Comparison of ENCODE assay signal across 20 cellular contexts in genomic region chr21:27300770-27301169, GRCh38.
A peak's percentile ranks its signal among the peaks of the same experiment; 100 is the strongest.
DNase-seq lines count a peak whose midpoint lies in the region; ATAC-seq and TF ChIP-seq lines count a peak whose summit lies in the region.
"Had no signal": no experiment of that assay in that cellular context is flagged by ENCODE, and none has a peak within 500 bp of the region (broad histone marks: within the 10 kb centered on the region; RNA-seq: fewer than 3 reads in every experiment).

No MANE protein-coding gene starts in this region.

- DNase-seq in AG09309 (ENCODE audit: low read depth): peak; percentile 63
- peak; percentile 78 for DNase-seq in HCEC 1CT
- peak; percentile 47 for DNase-seq in fibroblast of gingiva (ENCODE audit: low read depth)
- DNase-seq in non-pigmented ciliary epithelial cell (ENCODE audit: low read depth): peak; percentile 13
- DNase-seq in right atrium auricular region (ENCODE audit: low spot score): no peak
- DNase-seq in activated T-cell treated with anti-CD3 and anti-CD28 coated beads, Interleukin-2, amount 50 U/mL, for 1 hour: no peak
- no peak for DNase-seq in activated naive CD4-positive, alpha-beta T cell treated with anti-CD3 and anti-CD28 coated beads, Interleukin-2, amount 50 U/mL, for 72 hours (ENCODE audit: low spot score in 2 of 2)
- no peak for DNase-seq in activated effector memory CD4-positive, alpha-beta T cell treated with Interleukin-2 at 50 U/mL for 16 hours
- DNase-seq: DMS 273 treated with DMSO at 0.1 percent for 48 hours; H9; NCI-H146; NCI-H2081 treated with DMSO at 0.1 percent for 48 hours; NCI-H226; NCI-H526; NK-92 treated with Interleukin-12 subunit alpha and Interleukin-12 subunit beta, amount 100 ng/mL, for 24 hours; OCI-M1; RPMI8226 had no signal

- TF ChIP-seq CTCF in AG09309 (IDR thresholded peaks at IDR 0.05; ENCODE audit: control insufficient read depth, insufficient read depth, low read depth, low read length, missing control alignments) (no peak), right atrium auricular region (IDR thresholded peaks at IDR 0.05) (no peak)

- H3K4me1 ChIP-seq in right atrium auricular region: no peaks in the 10 kb centered on the region
- H3K4me1 ChIP-seq: A549, BLaER1 had no signal

- H3K4me3 ChIP-seq in AG09309 (ENCODE audit: control insufficient read depth, low read depth, low read length) (no peak overlapping the region), right atrium auricular region (no peak overlapping the region)
- H3K4me3 ChIP-seq: A549, BLaER1, K562 had no signal

- no peak overlapping the region for H3K27ac ChIP-seq in right atrium auricular region
- H3K27ac ChIP-seq: A549, BLaER1 had no signal

- H3K9me3 Mint-ChIP-seq in activated naive CD4-positive, alpha-beta T cell treated with anti-CD3 and anti-CD28 coated beads, Interleukin-2, amount 50 U/mL, for 72 hours: peaks cover 6 to 15% of the 10 kb centered on the region in 2 donors

- H3K9me3 ChIP-seq in right atrium auricular region: peaks cover 0 to 12% of the 10 kb centered on the region in 2 donors
- H3K9me3 ChIP-seq: A549, BLaER1 had no signal

- H3K27ac Mint-ChIP-seq in activated naive CD4-positive, alpha-beta T cell treated with anti-CD3 and anti-CD28 coated beads, Interleukin-2, amount 50 U/mL, for 72 hours: no peak overlapping the region
- H3K27ac Mint-ChIP-seq: H9 had no signal

- ATAC-seq in activated naive CD4-positive, alpha-beta T cell treated with anti-CD3 and anti-CD28 coated beads, Interleukin-2, amount 50 U/mL, for 72 hours: no peak
- ATAC-seq: A549, K562 had no signal

- H3K36me3 ChIP-seq in right atrium auricular region: no peaks in the 10 kb centered on the region
- H3K36me3 ChIP-seq: BLaER1 had no signal

- H3K36me3 Mint-ChIP-seq in activated naive CD4-positive, alpha-beta T cell treated with anti-CD3 and anti-CD28 coated beads, Interleukin-2, amount 50 U/mL, for 72 hours: no peaks in the 10 kb centered on the region

- H3K27me3 ChIP-seq in right atrium auricular region: no peaks in the 10 kb centered on the region
- H3K27me3 ChIP-seq: BLaER1 had no signal

Comparison
In these comparisons a context has a peak if more than half of its experiments do, and no peak if none do; other contexts are left out.
1. DNase-seq: peak in AG09309 (single experiment), HCEC 1CT (single experiment), fibroblast of gingiva (single experiment) and non-pigmented ciliary epithelial cell (single experiment); none in right atrium auricular region (single experiment), activated T-cell treated with anti-CD3 and anti-CD28 coated beads, Interleukin-2, amount 50 U/mL, for 1 hour (single experiment), activated naive CD4-positive, alpha-beta T cell treated with anti-CD3 and anti-CD28 coated beads, Interleukin-2, amount 50 U/mL, for 72 hours (0 of 2) and activated effector memory CD4-positive, alpha-beta T cell treated with Interleukin-2 at 50 U/mL for 16 hours (single experiment).